8 cellular contexts compared by ENCODE assay signal in the genomic region with DNA sequence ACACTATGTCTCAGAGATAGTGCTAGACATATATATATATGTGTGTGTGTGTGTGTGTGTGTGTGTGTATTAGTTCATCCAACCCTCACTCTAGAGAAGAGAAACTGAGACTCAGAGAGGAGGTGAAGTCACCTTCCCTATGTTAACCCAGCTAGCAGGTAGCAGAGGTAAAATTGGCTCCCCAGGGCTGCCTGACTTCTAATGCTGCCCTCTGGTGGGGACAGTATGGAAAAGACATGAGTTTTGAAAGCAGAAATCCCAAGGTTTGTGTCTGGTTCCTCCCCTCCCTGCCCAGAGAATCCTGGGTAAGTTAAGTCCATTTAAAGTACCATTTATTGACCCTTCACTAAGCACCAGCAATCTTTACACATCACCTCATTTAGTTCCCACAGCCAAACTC.
DNase-seq lines count a peak whose midpoint lies in the region; ATAC-seq, FAIRE-seq and TF ChIP-seq lines count a peak whose summit lies in the region.

No MANE protein-coding gene starts in this region.

- H3K4me1 ChIP-seq in HAP-1 (no peaks in the 10 kb centered on the region), prostate gland (replicated peaks) (no peaks in the 10 kb centered on the region)

- intact Hi-C loops in prostate gland (cut with DNase I), result no loop called here

- TF ChIP-seq POLR2A in prostate gland (IDR thresholded peaks at IDR 0.05), result no peak

- H3K9me3 ChIP-seq in HAP-1 (no peaks in the 10 kb centered on the region; the same call in 1 of the 2 replicates), prostate gland (no peaks in the 10 kb centered on the region)

- no peak overlapping the region for H3K27ac ChIP-seq in prostate gland

- H3K27me3 ChIP-seq in HAP-1 (ENCODE audit: low read depth), result no peaks in the 10 kb centered on the region
- H3K27me3 ChIP-seq in prostate gland (replicated peaks; ENCODE audit: insufficient read depth), result no peaks in the 10 kb centered on the region

- TF ChIP-seq CTCF in D721Med (IDR thresholded peaks at IDR 0.05; ENCODE audit: insufficient read depth, missing control alignments) (peak; percentile 44), prostate gland (IDR thresholded peaks at IDR 0.05) (peak in 1 of 4 experiments; percentile 25)

- in situ Hi-C loops in HAP-1 (cut with MboI; ENCODE audit: low sequenced_read_pairs), result no loop called here

- no peak for DNase-seq in D721Med (ENCODE audit: insufficient read length, low spot score)
- peak; percentile 16 to 46 for DNase-seq in HAP-1 (ENCODE audit: low spot score in 2 of 2)
- peak; percentile 79 for DNase-seq in SKM-1 treated with dmso at 0.1 percent for 144 hours (lab: John Stamatoyannopoulos, UW; ENCODE audit: unreplicated experiment)
- peak; percentile 12 for DNase-seq in kidney glomerular epithelial cell (lab: John Stamatoyannopoulos, UW)
- DNase-seq in NCI-H2081 (lab: John Stamatoyannopoulos, UW), result no peak
- no peak for DNase-seq in superior temporal gyrus (ENCODE audit: extremely low spot score)
- no peak for DNase-seq in prostate gland (ENCODE audit: low spot score)

- ATAC-seq in GM21619 (IDR thresholded peaks at IDR 0.05; ENCODE audit: unreplicated experiment), result no peak

- FAIRE-seq in D721Med (lab: Jason Lieb, UNC), result no peak

- H3K36me3 ChIP-seq in HAP-1 (replicated peaks) (no peaks in the 10 kb centered on the region), prostate gland (no peaks in the 10 kb centered on the region)

- H3K4me3 ChIP-seq in HAP-1 (no peak overlapping the region), prostate gland (no peak overlapping the region)

Comparison
In these comparisons a context has a peak if more than half of its experiments do, and no peak if none do; other contexts are left out.
1. DNase-seq: peak in HAP-1 (2 of 2), SKM-1 treated with dmso at 0.1 percent for 144 hours (single experiment) and kidney glomerular epithelial cell (single experiment); none in D721Med (single experiment), NCI-H2081 (0 of 2), superior temporal gyrus (single experiment) and prostate gland (single experiment).